ENCODE assay signal across 18 cellular contexts in genomic region chr7:100506356-100506930, GRCh38. TPM values are rescaled to one million over a fixed set of nuclear protein-coding genes. Genes with fewer than 3 reads are reported as not detected.
DNase-seq lines count a peak whose midpoint lies in the region; ATAC-seq and TF ChIP-seq lines count a peak whose summit lies in the region.
"Had no signal": no experiment of that assay in that cellular context is flagged by ENCODE, and none has a peak within 500 bp of the region (broad histone marks: within the 10 kb centered on the region; RNA-seq: fewer than 3 reads in every experiment).

No MANE protein-coding gene starts in this region.

- H3K36me3 Mint-ChIP-seq in endodermal cell (ENCODE audit: low read depth) (no peaks in the 10 kb centered on the region), glutamatergic neuron (ENCODE audit: unreplicated experiment) (no peaks in the 10 kb centered on the region)
- H3K36me3 Mint-ChIP-seq: activated CD8-positive, alpha-beta memory T cell treated with anti-CD3 and anti-CD28 coated beads, Interleukin-2, amount 10 ng/mL, durations not matched to agents 7 days and 5 days; stimulated activated effector memory CD8-positive, alpha-beta T cell treated with anti-CD3 and anti-CD28 coated beads, Interleukin-12 subunit alpha, Interleukin-12 subunit beta, amount 100 ng/mL, for 72 hours had no signal

- H3K27me3 Mint-ChIP-seq in endodermal cell (ENCODE audit: insufficient read depth), result no peaks in the 10 kb centered on the region
- no peaks in the 10 kb centered on the region for H3K27me3 Mint-ChIP-seq in glutamatergic neuron (ENCODE audit: unreplicated experiment)
- H3K27me3 Mint-ChIP-seq: activated CD4-positive, alpha-beta T cell treated with anti-CD3 and anti-CD28 coated beads for 36 hours had no signal

- 71 to 73% methylated on average over 7 to 8 of the region's 8 CpGs for WGBS in endodermal cell (ENCODE audit: insufficient coverage in 1 of 2, insufficient read length in 1 of 2), 2 experiments
- 71 to 83% (median 77%) methylated on average over 8 of the region's 8 CpGs for WGBS in spleen, 5 donors

- H3K4me3 Mint-ChIP-seq in endodermal cell (no peak overlapping the region), glutamatergic neuron (ENCODE audit: unreplicated experiment) (no peak overlapping the region)
- H3K4me3 Mint-ChIP-seq: activated CD4-positive, alpha-beta T cell treated with anti-CD3 and anti-CD28 coated beads for 36 hours; activated CD8-positive, alpha-beta memory T cell treated with anti-CD3 and anti-CD28 coated beads, Interleukin-2, amount 10 ng/mL, durations not matched to agents 7 days and 5 days; nephron; stimulated activated effector memory CD8-positive, alpha-beta T cell treated with anti-CD3 and anti-CD28 coated beads, Interleukin-12 subunit alpha, Interleukin-12 subunit beta, amount 100 ng/mL, for 72 hours had no signal

- H3K36me3 ChIP-seq in endodermal cell (ENCODE audit: control insufficient read depth, insufficient read depth, low read length) (no peaks in the 10 kb centered on the region), spleen (no peaks in the 10 kb centered on the region)
- H3K36me3 ChIP-seq: MG63 had no signal

- no peak overlapping the region for H3K4me3 ChIP-seq in endodermal cell (ENCODE audit: low read length)
- no peak overlapping the region for H3K4me3 ChIP-seq in spleen
- H3K4me3 ChIP-seq: MG63, SK-N-MC had no signal

- H3K9me3 ChIP-seq in endodermal cell (ENCODE audit: control insufficient read depth, low read length), result no peaks in the 10 kb centered on the region
- H3K9me3 ChIP-seq in spleen, result no peaks in the 10 kb centered on the region
- H3K9me3 ChIP-seq: MG63 had no signal

- H3K4me1 ChIP-seq in endodermal cell (ENCODE audit: control insufficient read depth, insufficient read depth, low read length) (no peaks in the 10 kb centered on the region), spleen (no peaks in the 10 kb centered on the region)

- no peak overlapping the region for H3K9ac ChIP-seq in endodermal cell (ENCODE audit: extremely low read depth, low read length, poor library complexity, severe bottlenecking)

- H3K27ac ChIP-seq in endodermal cell (ENCODE audit: low read depth, low read length) (no peak overlapping the region), spleen (no peak overlapping the region)
- H3K27ac ChIP-seq: SK-N-MC had no signal

- H3K4me1 Mint-ChIP-seq in endodermal cell (peaks cover 4% of the 10 kb centered on the region), glutamatergic neuron (ENCODE audit: low read depth, unreplicated experiment) (no peaks in the 10 kb centered on the region)
- H3K4me1 Mint-ChIP-seq: activated CD4-positive, alpha-beta T cell treated with anti-CD3 and anti-CD28 coated beads for 36 hours; activated CD8-positive, alpha-beta memory T cell treated with anti-CD3 and anti-CD28 coated beads, Interleukin-2, amount 10 ng/mL, durations not matched to agents 7 days and 5 days; stimulated activated effector memory CD8-positive, alpha-beta T cell treated with anti-CD3 and anti-CD28 coated beads, Interleukin-12 subunit alpha, Interleukin-12 subunit beta, amount 100 ng/mL, for 72 hours had no signal

- no peaks in the 10 kb centered on the region for H3K27me3 ChIP-seq in endodermal cell (ENCODE audit: control insufficient read depth, insufficient read depth, low read length, poor library complexity, severe bottlenecking)
- H3K27me3 ChIP-seq in spleen (replicated peaks in 1 of 7), result no peaks in the 10 kb centered on the region
- H3K27me3 ChIP-seq: MG63 had no signal

- ATAC-seq in GM21381 (IDR thresholded peaks at IDR 0.05; ENCODE audit: unreplicated experiment), result no peak
- ATAC-seq: activated CD4-positive, alpha-beta T cell treated with anti-CD3 and anti-CD28 coated beads for 36 hours; activated CD8-positive, alpha-beta memory T cell treated with anti-CD3 and anti-CD28 coated beads, Interleukin-2, amount 10 ng/mL, durations not matched to agents 7 days and 5 days; stimulated activated effector memory CD8-positive, alpha-beta T cell treated with anti-CD3 and anti-CD28 coated beads, Interleukin-12 subunit alpha, Interleukin-12 subunit beta, amount 100 ng/mL, for 72 hours had no signal

- intact Hi-C loops in spleen (cut with DNase I; ENCODE audit: low total_unique reads), result no loop called here

- H3K27ac Mint-ChIP-seq in endodermal cell, result no peak overlapping the region
- no peak overlapping the region for H3K27ac Mint-ChIP-seq in glutamatergic neuron (ENCODE audit: unreplicated experiment)
- H3K27ac Mint-ChIP-seq: activated CD4-positive, alpha-beta T cell treated with anti-CD3 and anti-CD28 coated beads for 36 hours; activated CD8-positive, alpha-beta memory T cell treated with anti-CD3 and anti-CD28 coated beads, Interleukin-2, amount 10 ng/mL, durations not matched to agents 7 days and 5 days; nephron; stimulated activated effector memory CD8-positive, alpha-beta T cell treated with anti-CD3 and anti-CD28 coated beads, Interleukin-12 subunit alpha, Interleukin-12 subunit beta, amount 100 ng/mL, for 72 hours had no signal

- TF ChIP-seq POLR2A in spleen (IDR thresholded peaks at IDR 0.05), result no peak

- peak; percentile 10 for DNase-seq in DMS 273 treated with DMSO at 0.1 percent for 48 hours (lab: John Stamatoyannopoulos, UW)
- DNase-seq in NAMALWA (ENCODE audit: low spot score), result peak; percentile 51
- DNase-seq in endodermal cell, result peak; percentile 63
- DNase-seq in spleen, result no peak
- DNase-seq in glutamatergic neuron, result no peak
- DNase-seq: activated CD4-positive, alpha-beta T cell treated with anti-CD3 and anti-CD28 coated beads for 36 hours; activated CD8-positive, alpha-beta memory T cell treated with anti-CD3 and anti-CD28 coated beads, Interleukin-2, amount 10 ng/mL, durations not matched to agents 7 days and 5 days; amygdala; GF-D8; kidney glomerular epithelial cell; MG63; NCI-H1930; NCI-H524 treated with DMSO at 0.1 percent for 48 hours; T1000 had no signal

- H3K9me3 Mint-ChIP-seq in endodermal cell, result no peaks in the 10 kb centered on the region
- no peaks in the 10 kb centered on the region for H3K9me3 Mint-ChIP-seq in glutamatergic neuron (ENCODE audit: unreplicated experiment)
- H3K9me3 Mint-ChIP-seq: nephron; stimulated activated effector memory CD8-positive, alpha-beta T cell treated with anti-CD3 and anti-CD28 coated beads, Interleukin-12 subunit alpha, Interleukin-12 subunit beta, amount 100 ng/mL, for 72 hours had no signal

- TF ChIP-seq CTCF in endodermal cell (conservative IDR thresholded peaks at IDR 0.05), result no peak
- TF ChIP-seq CTCF in spleen (IDR thresholded peaks at IDR 0.05 in 8 of 11, conservative IDR thresholded peaks at IDR 0.05 in 3 of 11), result no peak
- TF ChIP-seq CTCF in glutamatergic neuron (IDR thresholded peaks at IDR 0.05; ENCODE audit: partially characterized antibody, unreplicated experiment), result no peak

RNA-seq across cellular contexts. Expression of gene NYAP1, which starts 22.7 kb away (rescaled TPM):
- total RNA-seq in endodermal cell, result 1 to 10 TPM; 7.9 to 9.3 TPM
- 10.5 TPM for polyA plus RNA-seq in endodermal cell (2013, experiment 1 of 2)
- polyA plus RNA-seq in endodermal cell (2013, experiment 2 of 2), result 11.1 TPM
- 1 to 10 TPM in 3 of 7 donors, under 1 TPM in 3, not detected in 1; 0.32 to 2.1 (median 1.2) TPM for total RNA-seq in spleen
- polyA plus RNA-seq in spleen, result under 1 TPM; 0.07 to 0.54 (median 0.14) TPM
- 36.6 TPM for total RNA-seq in glutamatergic neuron (ENCODE audit: unreplicated experiment)

RNA-seq across cellular contexts. Expression of gene TSC22D4, which starts 27.4 kb away (rescaled TPM):
- total RNA-seq in endodermal cell, result 10 to 100 TPM; 30.9 to 35.2 TPM
- 23.5 TPM for polyA plus RNA-seq in endodermal cell (2013, experiment 1 of 2)
- polyA plus RNA-seq in endodermal cell (2013, experiment 2 of 2), result 25.1 TPM
- 100 to 1,000 TPM in 3 of 7 donors, 10 to 100 TPM in 4; 67.1 to 119 (median 98.8) TPM for total RNA-seq in spleen
- 100 to 1,000 TPM in 1 of 3 donors, 10 to 100 TPM in 2; 57.2 to 105 (median 83.9) TPM for polyA plus RNA-seq in spleen
- 39.6 TPM for total RNA-seq in glutamatergic neuron (ENCODE audit: unreplicated experiment)

RNA-seq across cellular contexts. Expression of gene AGFG2, which starts 32.6 kb away (rescaled TPM):
- 10 to 100 TPM in 1 of 2 donors, 1 to 10 TPM in 1; 8.5 to 28.9 TPM for total RNA-seq in endodermal cell
- 6.1 TPM for polyA plus RNA-seq in endodermal cell (2013, experiment 1 of 2)
- polyA plus RNA-seq in endodermal cell (2013, experiment 2 of 2), result 11.2 TPM
- total RNA-seq in spleen, result 100 to 1,000 TPM in 1 of 7 donors, 10 to 100 TPM in 6; 28.2 to 110 (median 52.3) TPM
- polyA plus RNA-seq in spleen, result 10 to 100 TPM; 14.2 to 57.1 (median 17.4) TPM
- 5.7 TPM for total RNA-seq in glutamatergic neuron (ENCODE audit: unreplicated experiment)

RNA-seq across cellular contexts. Expression of gene SPACDR, which starts 42.4 kb away (rescaled TPM):
- total RNA-seq in endodermal cell (1 to 10 TPM; 1.3 to 1.5 TPM), spleen (1 to 10 TPM in 5 of 7 donors, not detected in 2; 1.3 to 4.6 (median 1.9) TPM), glutamatergic neuron (ENCODE audit: unreplicated experiment) (1.7 TPM)
- 1.4 TPM for polyA plus RNA-seq in endodermal cell (2013, experiment 1 of 2)
- polyA plus RNA-seq in endodermal cell (2013, experiment 2 of 2), result 0.83 TPM
- 1 to 10 TPM in 2 of 3 donors, under 1 TPM in 1; 0.65 to 2.1 (median 1.2) TPM for polyA plus RNA-seq in spleen

Comparison
In these comparisons a context has a peak if more than half of its experiments do, and no peak if none do; other contexts are left out.
1. DNase-seq: peak in DMS 273 treated with DMSO at 0.1 percent for 48 hours (single experiment), NAMALWA (single experiment) and endodermal cell (single experiment); none in spleen (single experiment) and glutamatergic neuron (single experiment).